Comparison of ENCODE assay signal across 11 cellular contexts in the genomic region with DNA sequence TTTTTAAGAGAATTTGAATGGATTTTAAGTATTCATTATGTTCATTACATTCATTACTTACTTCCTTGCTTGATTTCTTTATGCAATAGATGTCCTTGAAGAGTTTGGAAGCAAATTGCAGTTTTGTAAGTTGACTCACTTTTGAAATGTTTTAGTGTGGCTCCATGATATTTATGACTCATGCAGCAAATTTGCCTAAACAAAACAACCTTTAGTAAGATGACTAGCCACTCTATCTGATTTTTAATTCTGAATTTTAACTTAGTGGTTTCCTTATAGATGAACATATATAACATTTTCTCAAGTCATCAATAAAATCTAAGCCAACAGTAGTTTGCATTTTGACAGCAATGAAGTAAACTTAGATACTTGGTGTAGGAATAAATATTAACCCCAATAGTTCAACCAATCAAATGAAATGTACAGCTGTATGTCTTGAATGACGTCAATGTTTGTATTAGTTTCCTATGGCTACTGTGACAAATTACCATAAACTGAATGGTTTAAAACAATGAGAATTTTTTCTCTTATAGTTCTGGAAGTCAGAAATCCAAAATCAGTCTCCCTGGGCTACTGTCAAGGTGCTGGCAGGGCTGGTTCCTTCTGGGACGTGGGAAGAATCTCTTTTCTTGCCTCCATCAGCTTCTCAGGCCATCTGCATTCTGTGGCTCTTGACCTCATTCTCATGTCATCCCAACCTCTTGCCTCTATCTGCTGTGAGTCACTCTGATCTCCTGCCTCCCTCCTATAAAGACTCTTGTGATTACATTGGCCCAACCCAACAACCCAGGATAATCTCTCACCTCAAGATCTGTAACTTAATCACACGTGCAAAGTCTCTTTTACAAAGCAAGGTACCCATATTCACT.
A peak's percentile ranks its signal among the peaks of the same experiment; 100 is the strongest.
DNase-seq lines count a peak whose midpoint lies in the region; ATAC-seq and TF ChIP-seq lines count a peak whose summit lies in the region.
"Had no signal": no experiment of that assay in that cellular context is flagged by ENCODE, and none has a peak within 500 bp of the region (broad histone marks: within the 10 kb centered on the region; RNA-seq: fewer than 3 reads in every experiment).

No MANE protein-coding gene starts in this region.

- in situ Hi-C loops in astrocyte of the spinal cord (cut with HindIII; ENCODE audit: low sequenced_read_pairs) = no loop called here

- ATAC-seq in natural killer cell treated with Interleukin-12 subunit alpha and Interleukin-12 subunit beta and Interleukin-15 and Interleukin-18, amount 100 ng/mL, for 72 hours = no peak
- ATAC-seq: activated naive CD8-positive, alpha-beta T cell treated with anti-CD3 and anti-CD28 coated beads, Interleukin-2, amount 50 U/mL, for 24 hours had no signal

- no peaks in the 10 kb centered on the region for H3K36me3 Mint-ChIP-seq in activated naive CD8-positive, alpha-beta T cell treated with anti-CD3 and anti-CD28 coated beads for 36 hours
- H3K36me3 Mint-ChIP-seq in natural killer cell treated with Interleukin-12 subunit alpha and Interleukin-12 subunit beta and Interleukin-15 and Interleukin-18, amount 100 ng/mL, for 72 hours = no peaks in the 10 kb centered on the region
- H3K36me3 Mint-ChIP-seq: IgD-negative memory B cell had no signal

- H3K4me3 ChIP-seq in astrocyte of the spinal cord (ENCODE audit: low read depth, low read length) (no peak overlapping the region), vagina (no peak overlapping the region)
- H3K4me3 ChIP-seq: BLaER1 treated with 17β-estradiol and CSF1 and Interleukin-3, amounts not matched to agents 10 nM and 100 nM had no signal

- no peak overlapping the region for H3K27ac Mint-ChIP-seq in activated naive CD8-positive, alpha-beta T cell treated with anti-CD3 and anti-CD28 coated beads for 36 hours
- H3K27ac Mint-ChIP-seq in natural killer cell treated with Interleukin-12 subunit alpha and Interleukin-12 subunit beta and Interleukin-15 and Interleukin-18, amount 100 ng/mL, for 72 hours = no peak overlapping the region
- H3K27ac Mint-ChIP-seq: activated naive CD8-positive, alpha-beta T cell treated with anti-CD3 and anti-CD28 coated beads, Interleukin-2, amount 50 U/mL, for 24 hours; IgD-negative memory B cell had no signal

- DNase-seq in SIG-M5 treated with dmso at 0.1 percent for 504 hours (lab: John Stamatoyannopoulos, UW; ENCODE audit: unreplicated experiment) (peak; percentile 16), SIG-M5 (lab: John Stamatoyannopoulos, UW) (no peak), astrocyte of the spinal cord (ENCODE audit: low read depth, low spot score) (peak; percentile 97), kidney tubule cell (ENCODE audit: low spot score) (peak; percentile 94), vagina (ENCODE audit: extremely low spot score in 2 of 2) (no peak), GDM1 (lab: John Stamatoyannopoulos, UW) (no peak)
- DNase-seq in activated naive CD8-positive, alpha-beta T cell treated with anti-CD3 and anti-CD28 coated beads for 36 hours = no peak
- no peak for DNase-seq in natural killer cell treated with Interleukin-12 subunit alpha and Interleukin-12 subunit beta and Interleukin-15 and Interleukin-18, amount 100 ng/mL, for 72 hours (ENCODE audit: low spot score)
- DNase-seq: activated naive CD8-positive, alpha-beta T cell treated with anti-CD3 and anti-CD28 coated beads, Interleukin-2, amount 50 U/mL, for 24 hours had no signal

- H3K4me1 Mint-ChIP-seq in activated naive CD8-positive, alpha-beta T cell treated with anti-CD3 and anti-CD28 coated beads for 36 hours = no peaks in the 10 kb centered on the region
- peaks cover 0 to 2% of the 10 kb centered on the region in 2 donors for H3K4me1 Mint-ChIP-seq in natural killer cell treated with Interleukin-12 subunit alpha and Interleukin-12 subunit beta and Interleukin-15 and Interleukin-18, amount 100 ng/mL, for 72 hours (ENCODE audit: low read depth in 2 of 2)

- H3K4me3 Mint-ChIP-seq in activated naive CD8-positive, alpha-beta T cell treated with anti-CD3 and anti-CD28 coated beads for 36 hours = no peak overlapping the region
- no peak overlapping the region for H3K4me3 Mint-ChIP-seq in natural killer cell treated with Interleukin-12 subunit alpha and Interleukin-12 subunit beta and Interleukin-15 and Interleukin-18, amount 100 ng/mL, for 72 hours
- H3K4me3 Mint-ChIP-seq: activated naive CD8-positive, alpha-beta T cell treated with anti-CD3 and anti-CD28 coated beads, Interleukin-2, amount 50 U/mL, for 24 hours; IgD-negative memory B cell had no signal

- no peaks in the 10 kb centered on the region for H3K9me3 ChIP-seq in vagina

- no peaks in the 10 kb centered on the region for H3K36me3 ChIP-seq in vagina
- H3K36me3 ChIP-seq: BLaER1 treated with 17β-estradiol and CSF1 and Interleukin-3, amounts not matched to agents 10 nM and 100 nM had no signal

- H3K27me3 ChIP-seq in vagina = no peaks in the 10 kb centered on the region
- H3K27me3 ChIP-seq: BLaER1 treated with 17β-estradiol and CSF1 and Interleukin-3, amounts not matched to agents 10 nM and 100 nM had no signal

- H3K27ac ChIP-seq in vagina = peak overlapping the region; percentile 51

- H3K4me1 ChIP-seq in vagina = peaks cover 30% of the 10 kb centered on the region

- no peak for TF ChIP-seq POLR2A in vagina (IDR thresholded peaks at IDR 0.05)

- TF ChIP-seq CTCF in astrocyte of the spinal cord (IDR thresholded peaks at IDR 0.05; ENCODE audit: low read depth, low read length) (no peak), vagina (IDR thresholded peaks at IDR 0.05) (no peak)

- no peaks in the 10 kb centered on the region for H3K9me3 Mint-ChIP-seq in activated naive CD8-positive, alpha-beta T cell treated with anti-CD3 and anti-CD28 coated beads for 36 hours
- H3K9me3 Mint-ChIP-seq in natural killer cell treated with Interleukin-12 subunit alpha and Interleukin-12 subunit beta and Interleukin-15 and Interleukin-18, amount 100 ng/mL, for 72 hours = no peaks in the 10 kb centered on the region
- H3K9me3 Mint-ChIP-seq: activated naive CD8-positive, alpha-beta T cell treated with anti-CD3 and anti-CD28 coated beads, Interleukin-2, amount 50 U/mL, for 24 hours; IgD-negative memory B cell had no signal

- intact Hi-C loops in vagina (cut with DNase I) = no loop called here

- H3K27me3 Mint-ChIP-seq in activated naive CD8-positive, alpha-beta T cell treated with anti-CD3 and anti-CD28 coated beads for 36 hours = no peaks in the 10 kb centered on the region
- H3K27me3 Mint-ChIP-seq in natural killer cell treated with Interleukin-12 subunit alpha and Interleukin-12 subunit beta and Interleukin-15 and Interleukin-18, amount 100 ng/mL, for 72 hours = no peaks in the 10 kb centered on the region
- H3K27me3 Mint-ChIP-seq: activated naive CD8-positive, alpha-beta T cell treated with anti-CD3 and anti-CD28 coated beads, Interleukin-2, amount 50 U/mL, for 24 hours; IgD-negative memory B cell had no signal

Comparison
In these comparisons a context has a peak if more than half of its experiments do, and no peak if none do; other contexts are left out.
1. DNase-seq: peak in SIG-M5 treated with dmso at 0.1 percent for 504 hours (single experiment), astrocyte of the spinal cord (single experiment) and kidney tubule cell (single experiment); none in SIG-M5 (single experiment), vagina (0 of 2), GDM1 (single experiment), activated naive CD8-positive, alpha-beta T cell treated with anti-CD3 and anti-CD28 coated beads for 36 hours (single experiment) and natural killer cell treated with Interleukin-12 subunit alpha and Interleukin-12 subunit beta and Interleukin-15 and Interleukin-18, amount 100 ng/mL, for 72 hours (single experiment).